ENCODE assay signal across 8 cellular contexts in genomic region chr2:100105678-100106054, GRCh38. TPM values are rescaled to one million over a fixed set of nuclear protein-coding genes. Genes with fewer than 3 reads are reported as not detected.
A peak's percentile ranks its signal among the peaks of the same experiment; 100 is the strongest.
DNase-seq lines count a peak whose midpoint lies in the region; ATAC-seq and TF ChIP-seq lines count a peak whose summit lies in the region.

No MANE protein-coding gene starts in this region.

- peaks cover 5% of the 10 kb centered on the region for H3K4me1 Mint-ChIP-seq in activated CD4-positive, alpha-beta memory T cell treated with anti-CD3 and anti-CD28 coated beads for 36 hours (ENCODE audit: low read depth)

- no peak overlapping the region for H3K27ac Mint-ChIP-seq in activated CD4-positive, alpha-beta memory T cell treated with anti-CD3 and anti-CD28 coated beads for 36 hours

- H3K27me3 Mint-ChIP-seq in activated CD4-positive, alpha-beta memory T cell treated with anti-CD3 and anti-CD28 coated beads for 36 hours, result peaks cover 27% of the 10 kb centered on the region

- peak overlapping the region; percentile 64 for H3K4me3 Mint-ChIP-seq in activated CD4-positive, alpha-beta memory T cell treated with anti-CD3 and anti-CD28 coated beads for 36 hours

- no peak for TF ChIP-seq CTCF in GM06990 (IDR thresholded peaks at IDR 0.05; ENCODE audit: insufficient read depth, low read length, poor library complexity, severe bottlenecking)

- ATAC-seq in GM18498 (IDR thresholded peaks at IDR 0.05; ENCODE audit: unreplicated experiment) (no peak), GM21381 (IDR thresholded peaks at IDR 0.05; ENCODE audit: unreplicated experiment) (no peak)

- peaks cover 5 to 8% (median 7%) of the 10 kb centered on the region in 3 donors for H3K4me1 ChIP-seq in skeletal muscle tissue (ENCODE audit: control insufficient read depth in 3 of 3, insufficient read depth in 3 of 3, low read length in 3 of 3)

- CTCF ChIA-PET in activated CD4-positive, alpha-beta memory T cell treated with anti-CD3 and anti-CD28 coated beads for 36 hours (lab: Charles Lee), result no interaction called here

- H3K36me3 ChIP-seq in GM06990 (ENCODE audit: control insufficient read depth, insufficient read depth, low read length), result no peaks in the 10 kb centered on the region
- no peaks in the 10 kb centered on the region for H3K36me3 ChIP-seq in skeletal muscle tissue (ENCODE audit: control insufficient read depth in 3 of 3, insufficient read depth in 3 of 3, low read length in 3 of 3)

- no peak overlapping the region for H3K27ac ChIP-seq in skeletal muscle tissue (ENCODE audit: low read depth, low read length)

- H3K9me3 Mint-ChIP-seq in activated CD4-positive, alpha-beta memory T cell treated with anti-CD3 and anti-CD28 coated beads for 36 hours, result no peaks in the 10 kb centered on the region

- H3K9ac ChIP-seq in skeletal muscle tissue (ENCODE audit: low read depth in 1 of 3, low read length in 3 of 3), result no peak overlapping the region

- no peaks in the 10 kb centered on the region for H3K36me3 Mint-ChIP-seq in activated CD4-positive, alpha-beta memory T cell treated with anti-CD3 and anti-CD28 coated beads for 36 hours

- POLR2A ChIA-PET in activated CD4-positive, alpha-beta memory T cell treated with anti-CD3 and anti-CD28 coated beads for 36 hours (lab: Charles Lee), result no interaction called here

- H3K9me3 ChIP-seq in skeletal muscle tissue (ENCODE audit: control insufficient read depth in 3 of 3, low read length in 3 of 3), result no peaks in the 10 kb centered on the region

- DNase-seq in GM06990 (ENCODE audit: extremely low read depth, insufficient read length) (peak; percentile 20), foreskin melanocyte (no peak), COLO668 (lab: John Stamatoyannopoulos, UW; ENCODE audit: unreplicated experiment) (no peak)
- DNase-seq in activated CD4-positive, alpha-beta memory T cell treated with anti-CD3 and anti-CD28 coated beads for 36 hours, result no peak

- H3K27me3 ChIP-seq in GM06990 (replicated peaks; ENCODE audit: control insufficient read depth, insufficient read depth, low read length), result no peaks in the 10 kb centered on the region; the same call in none of the 2 replicates
- peaks cover 20 to 33% (median 24%) of the 10 kb centered on the region in 3 donors for H3K27me3 ChIP-seq in skeletal muscle tissue (ENCODE audit: control insufficient read depth in 3 of 3, insufficient read depth in 3 of 3, low read length in 3 of 3)

- H3K4me3 ChIP-seq in GM06990 (replicated peaks; ENCODE audit: low read depth, low read length), result peak overlapping the region; percentile 46
- H3K4me3 ChIP-seq in iPS-11a (ENCODE audit: low read depth, low read length), result peak overlapping the region; percentile 21
- H3K4me3 ChIP-seq in skeletal muscle tissue (ENCODE audit: low read length in 3 of 3), result peak overlapping the region; percentile 58 to 62 (median 59)

- intact Hi-C loops in activated CD4-positive, alpha-beta memory T cell treated with anti-CD3 and anti-CD28 coated beads for 36 hours (cut with micrococcal nuclease), result no loop called here

RNA-seq across cellular contexts. Expression of gene AFF3, which starts 36.7 kb away (rescaled TPM):
- total RNA-seq in activated CD4-positive, alpha-beta memory T cell treated with anti-CD3 and anti-CD28 coated beads for 36 hours, result under 1 TPM; 0.22 to 0.59 TPM
- 8.4 TPM for total RNA-seq in skeletal muscle tissue
